Comparison of ENCODE assay signal across 10 cellular contexts in genomic region chr1:148362930-148363810, GRCh38.
DNase-seq lines count a peak whose midpoint lies in the region; ATAC-seq and TF ChIP-seq lines count a peak whose summit lies in the region.
"Had no signal": no experiment of that assay in that cellular context is flagged by ENCODE, and none has a peak within 500 bp of the region (broad histone marks: within the 10 kb centered on the region; RNA-seq: fewer than 3 reads in every experiment).

No MANE protein-coding gene starts in this region.

- H3K4ac ChIP-seq in H9 (ENCODE audit: low read depth, low read length) = no peak overlapping the region
- no peak overlapping the region for H3K4ac ChIP-seq in neuronal stem cell (ENCODE audit: low read length)

- H3K36me3 Mint-ChIP-seq in H9 (ENCODE audit: insufficient read depth in 1 of 3, low read depth in 3 of 3) (no peaks in the 10 kb centered on the region; a peak in 1 of 7 replicates), T-helper 17 cell (ENCODE audit: low read depth) (no peaks in the 10 kb centered on the region)
- H3K36me3 Mint-ChIP-seq in dendritic cell treated with granulocyte-macrophage colony-stimulating factor and Interleukin-4, amounts not matched to agents 40 ng/mL and 50 ng/mL, for 4 days (ENCODE audit: low read depth) = no peaks in the 10 kb centered on the region

- no peaks in the 10 kb centered on the region for H3K9me3 ChIP-seq in H9 (ENCODE audit: control insufficient read depth, low read depth, low read length)
- no peaks in the 10 kb centered on the region for H3K9me3 ChIP-seq in T-helper 17 cell (ENCODE audit: control insufficient read depth, low read length, poor library complexity, severe bottlenecking)
- H3K9me3 ChIP-seq in neuronal stem cell (replicated peaks in 1 of 2; ENCODE audit: control insufficient read depth in 2 of 2, insufficient read depth in 1 of 2, low read depth in 1 of 2, low read length in 2 of 2) = no peaks in the 10 kb centered on the region

- H2BK5ac ChIP-seq in H9 (ENCODE audit: insufficient read length, low read length) (no peak overlapping the region), neuronal stem cell (ENCODE audit: low read length) (no peak overlapping the region)

- ATAC-seq in T-helper 17 cell (no peak), HG02981 (IDR thresholded peaks at IDR 0.05; ENCODE audit: unreplicated experiment) (no peak), HG03025 (IDR thresholded peaks at IDR 0.05; ENCODE audit: low FRiP score, unreplicated experiment) (no peak)

- H3K27ac Mint-ChIP-seq in H9 = peak overlapping the region in 1 of 3 experiments; percentile 96; a peak in 1 of 7 replicates
- peak overlapping the region; percentile 79 for H3K27ac Mint-ChIP-seq in T-helper 17 cell
- H3K27ac Mint-ChIP-seq in dendritic cell treated with granulocyte-macrophage colony-stimulating factor and Interleukin-4, amounts not matched to agents 40 ng/mL and 50 ng/mL, for 4 days = no peak overlapping the region

- H3K79me1 ChIP-seq in H9 (ENCODE audit: insufficient read depth, low read depth, low read length, poor library complexity, severe bottlenecking) = no peaks in the 10 kb centered on the region
- no peaks in the 10 kb centered on the region for H3K79me1 ChIP-seq in neuronal stem cell (ENCODE audit: low read depth, low read length)

- H4K8ac ChIP-seq in H9 (replicated peaks; ENCODE audit: insufficient read length, low read depth, low read length) = no peak overlapping the region
- no peak overlapping the region for H4K8ac ChIP-seq in neuronal stem cell (ENCODE audit: low read depth, low read length)

- intact Hi-C loops in dendritic cell treated with granulocyte-macrophage colony-stimulating factor and Interleukin-4, amounts not matched to agents 40 ng/mL and 50 ng/mL, for 4 days (cut with micrococcal nuclease) = no loop called here

- H3K27me3 ChIP-seq in H9 (ENCODE audit: insufficient read depth, low read length) = no peaks in the 10 kb centered on the region
- peaks cover 0 to 54% (median 16%) of the 10 kb centered on the region in 3 experiments for H3K27me3 ChIP-seq in neuronal stem cell (ENCODE audit: control insufficient read depth in 3 of 3, insufficient read depth in 3 of 3, low read depth in 1 of 3, low read length in 3 of 3)

- no CpG with 5 or more reads among the region's 14 CpGs for WGBS in H9 (ENCODE audit: extremely low coverage, insufficient read length, low lambda C conversion rate)
- WGBS in neuronal stem cell (ENCODE audit: extremely low coverage in 2 of 2, insufficient read length in 2 of 2, insufficient replicate concordance in 1 of 2), 2 donors = no CpG with 5 or more reads among the region's 14 CpGs

- no peak overlapping the region for H3K27ac ChIP-seq in H9 (ENCODE audit: insufficient read length, low read depth, low read length)
- H3K27ac ChIP-seq in neuronal stem cell (replicated peaks; ENCODE audit: low read length) = no peak overlapping the region

- H3K14ac ChIP-seq in H9 (ENCODE audit: insufficient read depth, low read length) (no peak overlapping the region), neuronal stem cell (ENCODE audit: low read length) (no peak overlapping the region)

- H3K4me3 ChIP-seq in neuronal stem cell (ENCODE audit: low read length in 2 of 2) = no peak overlapping the region

- no peaks in the 10 kb centered on the region for H3K79me2 ChIP-seq in H9 (ENCODE audit: insufficient read depth, low read length)

- peak overlapping the region; percentile 79 to 80 for H3K4me3 Mint-ChIP-seq in H9
- H3K4me3 Mint-ChIP-seq in T-helper 17 cell = peak overlapping the region; percentile 94
- peak overlapping the region; percentile 53 for H3K4me3 Mint-ChIP-seq in dendritic cell treated with granulocyte-macrophage colony-stimulating factor and Interleukin-4, amounts not matched to agents 40 ng/mL and 50 ng/mL, for 4 days

- H3K9ac ChIP-seq in H9 (ENCODE audit: extremely low read depth, insufficient read length, low read length) (no peak overlapping the region), neuronal stem cell (ENCODE audit: low read depth, low read length, poor library complexity) (peak overlapping the region; percentile 83)

- H3K4me1 ChIP-seq in H9 (ENCODE audit: insufficient read depth, low read length) (no peaks in the 10 kb centered on the region), neuronal stem cell (ENCODE audit: control insufficient read depth in 2 of 2, insufficient read depth in 1 of 2, low read depth in 1 of 2, low read length in 2 of 2) (peaks cover 0 to 6% of the 10 kb centered on the region in 2 donors)

- H3K23ac ChIP-seq in H9 (ENCODE audit: insufficient read length, low read depth, low read length) (no peak overlapping the region), neuronal stem cell (ENCODE audit: low read depth, low read length, poor library complexity) (no peak overlapping the region)

- H3K18ac ChIP-seq in H9 (ENCODE audit: insufficient read length, low read depth, low read length) = no peak overlapping the region
- H3K18ac ChIP-seq in neuronal stem cell (ENCODE audit: low read length) = no peak overlapping the region

- no peak overlapping the region for H3K56ac ChIP-seq in H9 (ENCODE audit: insufficient read length, low read depth, low read length)

- H3K9me3 Mint-ChIP-seq in H9 = peaks cover 0 to 2% of the 10 kb centered on the region in 2 experiments; a peak in 1 of 5 replicates
- H3K9me3 Mint-ChIP-seq in dendritic cell treated with granulocyte-macrophage colony-stimulating factor and Interleukin-4, amounts not matched to agents 40 ng/mL and 50 ng/mL, for 4 days = no peaks in the 10 kb centered on the region

- H2BK120ac ChIP-seq in H9 (ENCODE audit: low read depth, low read length, poor library complexity, severe bottlenecking) (no peak overlapping the region), neuronal stem cell (ENCODE audit: low read depth, low read length) (no peak overlapping the region)

- H3K23me2 ChIP-seq in H9 (ENCODE audit: insufficient read length, low read depth, low read length, poor library complexity, severe bottlenecking) = peaks cover 12% of the 10 kb centered on the region

- no peaks in the 10 kb centered on the region for H3K36me3 ChIP-seq in neuronal stem cell (replicated peaks in 1 of 2; ENCODE audit: control insufficient read depth in 2 of 2, insufficient read depth in 2 of 2, low read length in 2 of 2)

- no peak for TF ChIP-seq CTCF in H9 (conservative IDR thresholded peaks at IDR 0.05)

- no peak overlapping the region for H3T11ph ChIP-seq in H9 (ENCODE audit: low read length)

- H3K4me2 ChIP-seq in H9 (ENCODE audit: insufficient read depth, insufficient read length, low read length) (peak overlapping the region; percentile 90), neuronal stem cell (ENCODE audit: insufficient read depth, low read length, poor library complexity, severe bottlenecking) (peak overlapping the region; percentile 60)

- DNase-seq in H9 (no peak), T-helper 17 cell (no peak), neuronal stem cell (ENCODE audit: low spot score) (no peak), SHP77 (lab: John Stamatoyannopoulos, UW) (no peak), NCI-H1092 treated with DMSO at 0.1 percent for 48 hours (lab: John Stamatoyannopoulos, UW) (no peak)
- DNase-seq: KBM-7, NCI-H510A had no signal

- no peak overlapping the region for H2BK20ac ChIP-seq in H9 (ENCODE audit: low read depth, low read length, poor library complexity, severe bottlenecking)

- no peaks in the 10 kb centered on the region for H4K20me1 ChIP-seq in H9 (ENCODE audit: control insufficient read depth, insufficient read depth, insufficient read length)

- H2BK12ac ChIP-seq in H9 (ENCODE audit: insufficient read length, low read depth, low read length) (no peak overlapping the region), neuronal stem cell (ENCODE audit: low read length) (no peak overlapping the region)

- no peak overlapping the region for H2BK15ac ChIP-seq in H9 (ENCODE audit: low read depth, low read length)
- no peak overlapping the region for H2BK15ac ChIP-seq in neuronal stem cell (ENCODE audit: low read length)

- no peak overlapping the region for H4K5ac ChIP-seq in H9 (ENCODE audit: insufficient read length, low read depth, low read length)

- H2AK5ac ChIP-seq in H9 (ENCODE audit: insufficient read length, low read length) (no peak overlapping the region), neuronal stem cell (ENCODE audit: low read depth, low read length) (no peak overlapping the region)

- H3K4me1 Mint-ChIP-seq in H9 = peaks cover 18 to 24% of the 10 kb centered on the region in 2 experiments
- H3K4me1 Mint-ChIP-seq in T-helper 17 cell = peaks cover 27% of the 10 kb centered on the region
- H3K4me1 Mint-ChIP-seq in dendritic cell treated with granulocyte-macrophage colony-stimulating factor and Interleukin-4, amounts not matched to agents 40 ng/mL and 50 ng/mL, for 4 days (ENCODE audit: low read depth) = peaks cover 23% of the 10 kb centered on the region

- H4K91ac ChIP-seq in H9 (ENCODE audit: insufficient read length, low read depth, low read length) (no peak overlapping the region), neuronal stem cell (ENCODE audit: low read depth, low read length, poor library complexity) (no peak overlapping the region)

- H3K27me3 Mint-ChIP-seq in H9 (ENCODE audit: low read depth) = peaks cover 20% of the 10 kb centered on the region
- H3K27me3 Mint-ChIP-seq in T-helper 17 cell = peaks cover 5% of the 10 kb centered on the region
- H3K27me3 Mint-ChIP-seq in dendritic cell treated with granulocyte-macrophage colony-stimulating factor and Interleukin-4, amounts not matched to agents 40 ng/mL and 50 ng/mL, for 4 days = peaks cover 54% of the 10 kb centered on the region

- H2AFZ ChIP-seq in H9 (ENCODE audit: low read length) (no peak overlapping the region), neuronal stem cell (ENCODE audit: low read length) (peak overlapping the region; percentile 34)
